ENCODE assay signal across 13 cellular contexts in the genomic region with DNA sequence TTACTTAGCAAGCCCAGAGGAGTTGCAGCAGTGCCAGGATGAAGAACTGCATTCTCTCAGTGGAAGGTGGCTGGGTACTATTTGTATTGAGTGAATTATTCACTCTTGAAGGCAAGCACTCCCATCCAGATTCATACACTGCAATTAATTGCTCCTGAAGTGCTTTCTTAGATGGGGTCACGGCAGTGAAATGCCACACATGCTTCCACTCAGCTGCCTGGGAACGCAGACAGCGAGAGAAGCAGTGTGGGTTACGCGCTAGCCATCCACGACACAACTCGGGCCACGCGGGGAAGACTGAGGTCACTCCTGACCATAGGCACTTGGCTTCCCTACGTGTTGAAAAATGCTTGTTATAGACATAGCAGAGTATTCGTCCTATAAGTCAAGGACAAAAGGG.
"Had no signal": no experiment of that assay in that cellular context is flagged by ENCODE, and none has a peak within 500 bp of the region (broad histone marks: within the 10 kb centered on the region; RNA-seq: fewer than 3 reads in every experiment).

No MANE protein-coding gene starts in this region.

- H3K27me3 ChIP-seq: colonic mucosa, gastrocnemius medialis, heart left ventricle, sigmoid colon, spleen had no signal

- H3K36me3 ChIP-seq: colonic mucosa, gastrocnemius medialis, heart left ventricle, sigmoid colon, spleen, thoracic aorta had no signal

- H3K4me3 ChIP-seq: colonic mucosa, gastrocnemius medialis, heart left ventricle, sigmoid colon, spleen, thoracic aorta had no signal

- H3K27ac ChIP-seq: colonic mucosa, gastrocnemius medialis, heart left ventricle, sigmoid colon, spleen, thoracic aorta had no signal

- DNase-seq: activated CD4-positive, alpha-beta T cell treated with anti-CD3 and anti-CD28 coated beads for 36 hours; activated CD4-positive, alpha-beta T cell treated with anti-CD3 and anti-CD28 coated beads, Interleukin-2, amount 50 U/mL, for 48 hours; activated gamma-delta T cell; colonic mucosa; gastrocnemius medialis; heart left ventricle; sigmoid colon; spleen; stimulated activated naive B cell treated with anti-CD40 and anti-IgM and Interleukin-4, amounts not matched to agents 10 μg/mL and 1 μg/mL and 100 μg/mL, for 72 hours; SW 1271; T-helper 2 cell had no signal

- ATAC-seq: activated CD4-positive, alpha-beta T cell treated with anti-CD3 and anti-CD28 coated beads for 36 hours; activated naive CD4-positive, alpha-beta T cell treated with anti-CD3 and anti-CD28 coated beads, Interleukin-2, amount 50 U/mL, for 72 hours; gastrocnemius medialis; stimulated activated naive B cell treated with anti-CD40 and anti-IgM and Interleukin-4, amounts not matched to agents 10 μg/mL and 1 μg/mL and 100 μg/mL, for 72 hours had no signal

- H3K4me1 ChIP-seq: colonic mucosa, gastrocnemius medialis had no signal

- H3K9me3 ChIP-seq: colonic mucosa, gastrocnemius medialis, heart left ventricle, sigmoid colon, spleen, thoracic aorta had no signal
